Comparison of ENCODE assay signal across 17 cellular contexts in genomic region chr2:37856101-37856751, GRCh38.
DNase-seq lines count a peak whose midpoint lies in the region; ATAC-seq and TF ChIP-seq lines count a peak whose summit lies in the region.
"Had no signal": no experiment of that assay in that cellular context is flagged by ENCODE, and none has a peak within 500 bp of the region (broad histone marks: within the 10 kb centered on the region; RNA-seq: fewer than 3 reads in every experiment).

No MANE protein-coding gene starts in this region.

- H3K27ac ChIP-seq in esophagus (ENCODE audit: low read depth in 2 of 2, low read length in 1 of 2) (peak overlapping the region; percentile 14 to 35), lung (ENCODE audit: low read depth in 1 of 2, low read length in 1 of 2) (peak overlapping the region; percentile 68 to 86)
- H3K27ac ChIP-seq: cardiac muscle cell had no signal

- peaks cover 9 to 10% (median 10%) of the 10 kb centered on the region in 3 donors for H3K4me1 Mint-ChIP-seq in IgD-negative memory B cell
- peaks cover 31 to 47% of the 10 kb centered on the region in 2 donors for H3K4me1 Mint-ChIP-seq in stimulated activated naive B cell treated with anti-CD40 and anti-IgM and Interleukin-4, amounts not matched to agents 10 μg/mL and 1 μg/mL and 100 μg/mL, for 72 hours

- no peak overlapping the region for H3K4me3 ChIP-seq in esophagus (ENCODE audit: low read depth in 1 of 2, low read length in 2 of 2)
- no peak overlapping the region for H3K4me3 ChIP-seq in lung
- H3K4me3 ChIP-seq: cardiac muscle cell, GM12878 had no signal

- ATAC-seq in lung (ENCODE audit: insufficient read depth, low FRiP score) (no peak), GM18907 (IDR thresholded peaks at IDR 0.05; ENCODE audit: unreplicated experiment) (no peak)
- ATAC-seq in stimulated activated naive B cell treated with anti-CD40 and anti-IgM and Interleukin-4, amounts not matched to agents 10 μg/mL and 1 μg/mL and 100 μg/mL, for 72 hours (replicated peaks), result no peak
- ATAC-seq: GM12878 had no signal

- H3K9me3 ChIP-seq in esophagus (ENCODE audit: control insufficient read depth in 2 of 2, insufficient read depth in 1 of 2, low read depth in 1 of 2, low read length in 1 of 2) (peaks cover 0 to 8% of the 10 kb centered on the region in 2 donors), lung (ENCODE audit: control insufficient read depth in 2 of 2, insufficient read depth in 1 of 2, low read length in 1 of 2) (peaks cover 0 to 11% of the 10 kb centered on the region in 2 donors)

- TF ChIP-seq CTCF in lung (IDR thresholded peaks at IDR 0.05; ENCODE audit: control extremely low read depth, extremely low read depth), result no peak

- no peak for DNase-seq in lung (ENCODE audit: low spot score)
- no peak for DNase-seq in stimulated activated naive B cell treated with anti-CD40 and anti-IgM and Interleukin-4, amounts not matched to agents 10 μg/mL and 1 μg/mL and 100 μg/mL, for 72 hours
- DNase-seq in RKO (ENCODE audit: low spot score), result no peak
- DNase-seq in NK-92 treated with Interleukin-12 subunit alpha and Interleukin-12 subunit beta, amount 100 ng/mL, for 24 hours (lab: John Stamatoyannopoulos, UW), result no peak
- no peak for DNase-seq in cerebellar nuclear complex (lab: John Stamatoyannopoulos, UW)
- DNase-seq: activated CD4-positive, alpha-beta T cell treated with anti-CD3 and anti-CD28 coated beads, Interleukin-2, amount 50 U/mL, for 48 hours; activated naive CD4-positive, alpha-beta T cell treated with anti-CD3 and anti-CD28 coated beads for 36 hours; DND-41; erythroblast; GOT3; T-helper 2 cell had no signal

- no peak overlapping the region for H3K4me3 Mint-ChIP-seq in IgD-negative memory B cell
- no peak overlapping the region for H3K4me3 Mint-ChIP-seq in stimulated activated naive B cell treated with anti-CD40 and anti-IgM and Interleukin-4, amounts not matched to agents 10 μg/mL and 1 μg/mL and 100 μg/mL, for 72 hours
- H3K4me3 Mint-ChIP-seq: activated naive CD4-positive, alpha-beta T cell treated with anti-CD3 and anti-CD28 coated beads for 36 hours; nephron had no signal

- WGBS in esophagus, 2 donors, result 69 to 71% methylated on average over 7 of the region's 7 CpGs
- 30 to 51% methylated on average over 7 of the region's 7 CpGs for WGBS in lung, 2 donors

- peaks cover 5% of the 10 kb centered on the region for H3K27me3 Mint-ChIP-seq in IgD-negative memory B cell
- H3K27me3 Mint-ChIP-seq in stimulated activated naive B cell treated with anti-CD40 and anti-IgM and Interleukin-4, amounts not matched to agents 10 μg/mL and 1 μg/mL and 100 μg/mL, for 72 hours, result peaks cover 4 to 13% of the 10 kb centered on the region in 2 donors

- H3K36me3 ChIP-seq in esophagus (ENCODE audit: control insufficient read depth in 2 of 2, insufficient read depth in 2 of 2, low read length in 1 of 2) (no peaks in the 10 kb centered on the region), lung (ENCODE audit: control insufficient read depth in 2 of 2, insufficient read depth in 2 of 2, low read length in 2 of 2) (no peaks in the 10 kb centered on the region)
- H3K36me3 ChIP-seq: cardiac muscle cell had no signal

- peak overlapping the region in 2 of 3 donors; percentile 44 to 90 for H3K27ac Mint-ChIP-seq in IgD-negative memory B cell
- H3K27ac Mint-ChIP-seq in stimulated activated naive B cell treated with anti-CD40 and anti-IgM and Interleukin-4, amounts not matched to agents 10 μg/mL and 1 μg/mL and 100 μg/mL, for 72 hours, result peak overlapping the region; percentile 85
- H3K27ac Mint-ChIP-seq: activated naive CD4-positive, alpha-beta T cell treated with anti-CD3 and anti-CD28 coated beads for 36 hours had no signal

- H3K9me3 Mint-ChIP-seq in IgD-negative memory B cell, result peaks cover 0 to 2% (median 0%) of the 10 kb centered on the region in 3 donors
- H3K9me3 Mint-ChIP-seq in stimulated activated naive B cell treated with anti-CD40 and anti-IgM and Interleukin-4, amounts not matched to agents 10 μg/mL and 1 μg/mL and 100 μg/mL, for 72 hours, result peaks cover 5% of the 10 kb centered on the region in 2 donors

- H3K27me3 ChIP-seq in esophagus (ENCODE audit: control insufficient read depth in 1 of 2, insufficient read depth in 2 of 2, low read length in 2 of 2) (no peaks in the 10 kb centered on the region), lung (ENCODE audit: control insufficient read depth, insufficient read depth) (no peaks in the 10 kb centered on the region)

- peaks cover 0 to 8% of the 10 kb centered on the region in 2 donors for H3K4me1 ChIP-seq in esophagus (ENCODE audit: control insufficient read depth in 2 of 2, insufficient read depth in 2 of 2, low read length in 1 of 2)
- peaks cover 4 to 12% of the 10 kb centered on the region in 2 donors for H3K4me1 ChIP-seq in lung (ENCODE audit: control insufficient read depth in 2 of 2, insufficient read depth in 2 of 2, low read length in 2 of 2)

- peaks cover 3% of the 10 kb centered on the region for H3K36me3 Mint-ChIP-seq in IgD-negative memory B cell
- H3K36me3 Mint-ChIP-seq in stimulated activated naive B cell treated with anti-CD40 and anti-IgM and Interleukin-4, amounts not matched to agents 10 μg/mL and 1 μg/mL and 100 μg/mL, for 72 hours, result peaks cover 2 to 9% of the 10 kb centered on the region in 2 donors
